ENCODE assay signal across 8 cellular contexts in the genomic region with DNA sequence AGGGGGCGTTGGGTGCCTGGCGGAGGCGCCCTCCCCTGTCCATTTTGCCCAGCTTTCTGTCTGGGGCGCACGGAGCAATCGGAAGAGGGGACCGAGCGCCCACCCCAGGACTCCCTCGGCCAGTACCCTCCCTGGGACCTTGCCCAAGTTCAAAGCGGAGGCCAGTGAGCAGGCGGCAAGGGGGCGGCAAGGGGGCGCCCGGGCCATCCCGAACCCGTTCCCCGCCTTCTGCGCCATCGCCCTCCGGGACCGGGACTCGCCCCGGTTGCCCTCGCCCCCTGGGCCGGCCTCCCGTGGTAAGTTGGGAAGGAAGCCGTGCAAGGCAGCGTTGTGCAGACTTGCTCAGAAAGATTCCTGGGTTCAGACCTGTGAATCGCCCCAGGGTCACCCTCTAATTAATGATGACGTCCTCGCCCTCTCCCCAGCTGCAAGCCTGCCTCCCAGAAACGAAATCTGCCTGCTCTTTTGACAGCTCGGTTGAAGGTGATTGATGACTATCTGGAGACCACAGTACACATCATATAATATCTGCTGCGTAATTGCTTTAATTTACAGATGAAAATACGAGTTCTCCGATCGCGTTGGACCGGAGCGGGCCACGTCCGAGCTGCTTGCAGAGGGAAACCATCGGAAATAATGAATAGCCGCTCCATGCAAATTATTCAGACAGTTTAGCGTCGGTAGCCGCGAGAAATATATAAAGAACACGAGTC. TPM values are rescaled to one million over a fixed set of nuclear protein-coding genes. Genes with fewer than 3 reads are reported as not detected.
A peak's percentile ranks its signal among the peaks of the same experiment; 100 is the strongest.
DNase-seq lines count a peak whose midpoint lies in the region; ATAC-seq and TF ChIP-seq lines count a peak whose summit lies in the region.
"Had no signal": no experiment of that assay in that cellular context is flagged by ENCODE, and none has a peak within 500 bp of the region (broad histone marks: within the 10 kb centered on the region; RNA-seq: fewer than 3 reads in every experiment).

No MANE protein-coding gene starts in this region.

- peak overlapping the region in 5 of 7 donors; percentile 9 to 72 (median 28) for H3K4me3 Mint-ChIP-seq in CD8-positive, alpha-beta memory T cell

- POLR2A ChIA-PET in CD8-positive, alpha-beta memory T cell (lab: Charles Lee) = no interaction called here

- no peak overlapping the region for H3K4me3 ChIP-seq in CD8-positive, alpha-beta memory T cell (ENCODE audit: low read length)
- H3K4me3 ChIP-seq in HUES48 (ENCODE audit: low read depth, low read length) (peak overlapping the region; percentile 57), osteoblast (ENCODE audit: insufficient read depth, low read length) (no peak overlapping the region)

- no peak overlapping the region for H3K9ac ChIP-seq in HUES48 (ENCODE audit: low read depth, low read length)

- no peaks in the 10 kb centered on the region for H3K36me3 Mint-ChIP-seq in CD8-positive, alpha-beta memory T cell

- CTCF ChIA-PET in CD8-positive, alpha-beta memory T cell (lab: Charles Lee) = no interaction called here

- peaks cover 0 to 2% (median 0%) of the 10 kb centered on the region in 5 donors for H3K9me3 Mint-ChIP-seq in CD8-positive, alpha-beta memory T cell

- H3K9me3 ChIP-seq in CD8-positive, alpha-beta memory T cell (ENCODE audit: low read length) = no peaks in the 10 kb centered on the region
- H3K9me3 ChIP-seq in HUES48 (ENCODE audit: control insufficient read depth, insufficient read depth, low read length) (no peaks in the 10 kb centered on the region), osteoblast (ENCODE audit: low read depth, low read length) (no peaks in the 10 kb centered on the region)

- no peak overlapping the region for H3K4me2 ChIP-seq in osteoblast (ENCODE audit: insufficient read depth, low read length)

- no peaks in the 10 kb centered on the region for H3K4me1 ChIP-seq in CD8-positive, alpha-beta memory T cell (ENCODE audit: insufficient read depth, low read length)
- peaks cover 34% of the 10 kb centered on the region for H3K4me1 ChIP-seq in HUES48 (ENCODE audit: control insufficient read depth, insufficient read depth, low read length)
- no peaks in the 10 kb centered on the region for H3K4me1 ChIP-seq in osteoblast (ENCODE audit: insufficient read depth, low read length)

- no peak for TF ChIP-seq CTCF in osteoblast (IDR thresholded peaks at IDR 0.05; ENCODE audit: extremely low read depth, low read depth, low read length)

- H3K79me2 ChIP-seq in osteoblast (ENCODE audit: insufficient read depth, low read length) = no peaks in the 10 kb centered on the region

- H3K36me3 ChIP-seq in CD8-positive, alpha-beta memory T cell (ENCODE audit: insufficient read depth, low read length) = no peaks in the 10 kb centered on the region
- H3K36me3 ChIP-seq in HUES48 (ENCODE audit: control insufficient read depth, insufficient read depth, low read length) = no peaks in the 10 kb centered on the region
- H3K36me3 ChIP-seq in osteoblast (ENCODE audit: insufficient read depth, low read length) = no peaks in the 10 kb centered on the region

- no peak overlapping the region for H2AFZ ChIP-seq in osteoblast (ENCODE audit: low read length)

- ATAC-seq in esophagus mucosa (peak; percentile 71), GM21390 (IDR thresholded peaks at IDR 0.05; ENCODE audit: unreplicated experiment) (no peak), HG02610 (IDR thresholded peaks at IDR 0.05; ENCODE audit: unreplicated experiment) (no peak), GM21381 (IDR thresholded peaks at IDR 0.05; ENCODE audit: unreplicated experiment) (no peak)

- H3K27me3 ChIP-seq in CD8-positive, alpha-beta memory T cell (ENCODE audit: insufficient read depth, low read length, poor library complexity, severe bottlenecking) = peaks cover 11% of the 10 kb centered on the region
- H3K27me3 ChIP-seq in HUES48 (ENCODE audit: control insufficient read depth, insufficient read depth, low read length) = peaks cover 99% of the 10 kb centered on the region
- peaks cover 68% of the 10 kb centered on the region for H3K27me3 ChIP-seq in osteoblast (ENCODE audit: insufficient read depth, low read length)

- H3K4me1 Mint-ChIP-seq in CD8-positive, alpha-beta memory T cell = peaks cover 5 to 14% (median 10%) of the 10 kb centered on the region in 3 donors

- H3K27ac Mint-ChIP-seq in CD8-positive, alpha-beta memory T cell = peak overlapping the region in 1 of 8 donors; percentile 31

- H4K20me1 ChIP-seq in osteoblast (ENCODE audit: insufficient read depth, low read length) = no peaks in the 10 kb centered on the region

- no peak for DNase-seq in CD8-positive, alpha-beta memory T cell
- peak; percentile 90 for DNase-seq in osteoblast (ENCODE audit: insufficient read length, low spot score, missing footprints)
- DNase-seq: activated naive CD4-positive, alpha-beta T cell treated with Interleukin-2 at 50 U/mL for 16 hours had no signal

- H3K27me3 Mint-ChIP-seq in CD8-positive, alpha-beta memory T cell = peaks cover 42 to 47% of the 10 kb centered on the region in 2 donors

- H3K27ac ChIP-seq in CD8-positive, alpha-beta memory T cell (ENCODE audit: low read depth, low read length) = no peak overlapping the region
- H3K27ac ChIP-seq in HUES48 (ENCODE audit: low read depth, low read length) (no peak overlapping the region), osteoblast (ENCODE audit: low read depth, low read length) (no peak overlapping the region)

RNA-seq across cellular contexts. Expression of gene IRX4, which starts 1.4 kb away (rescaled TPM):
- not detected for total RNA-seq in CD8-positive, alpha-beta memory T cell
- polyA plus RNA-seq in CD8-positive, alpha-beta memory T cell = not detected
- 10.3 TPM for total RNA-seq in esophagus mucosa
- not detected in 2 replicates for total RNA-seq in osteoblast

Comparison
In these comparisons a context has a peak if more than half of its experiments do, and no peak if none do; other contexts are left out.
1. RNA of gene IRX4, which starts 1.4 kb away (total RNA-seq): 10.3 TPM in esophagus mucosa (single experiment); not detected in CD8-positive, alpha-beta memory T cell and not detected in osteoblast; every median in the first group is over 10 times any median in the second.